In the genomic region with DNA sequence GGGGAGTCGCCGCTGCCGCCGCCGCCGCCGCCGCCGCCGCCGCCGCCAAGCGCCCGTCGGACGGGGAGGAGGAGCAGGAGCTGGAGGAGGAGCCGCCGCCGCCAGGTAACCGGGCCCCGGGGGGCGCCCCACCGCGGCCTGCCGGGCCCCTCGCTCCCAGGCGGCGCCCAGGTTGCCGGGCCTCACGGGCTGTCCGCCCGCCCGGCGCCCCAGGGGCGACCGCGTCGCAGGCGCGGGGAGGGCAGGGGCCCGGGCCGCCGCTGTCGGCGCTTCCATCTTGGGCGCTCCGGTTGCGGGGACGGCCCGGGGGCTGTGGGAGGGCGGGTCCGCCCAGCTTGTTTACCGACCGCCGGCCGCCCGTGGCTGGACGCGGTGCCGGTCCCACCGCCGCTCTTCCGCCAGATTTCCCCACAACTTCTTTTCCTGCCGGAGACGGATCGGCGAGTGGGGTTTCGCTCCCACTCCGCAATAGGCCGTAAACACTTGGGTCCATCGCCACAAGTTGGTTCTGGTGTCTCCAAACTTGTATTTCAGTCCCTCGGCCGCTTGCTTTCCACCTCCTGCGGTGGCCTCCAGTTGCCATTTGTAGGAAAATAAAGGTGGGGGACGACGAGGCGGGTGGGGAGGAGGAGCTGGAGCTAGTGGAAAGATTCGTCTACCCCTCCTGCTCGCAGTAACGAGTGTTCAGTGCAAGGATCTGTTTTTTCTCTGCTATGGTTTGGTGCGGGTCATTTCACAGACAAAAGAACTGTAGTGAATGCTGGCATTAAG, we compare ENCODE assay signal across 8 cellular contexts. TPM values are rescaled to one million over a fixed set of nuclear protein-coding genes. Genes with fewer than 3 reads are reported as not detected.
DNase-seq lines count a peak whose midpoint lies in the region; ATAC-seq and TF ChIP-seq lines count a peak whose summit lies in the region.

No MANE protein-coding gene starts in this region.

- H3K4me3 ChIP-seq in LNCaP clone FGC (ENCODE audit: low read depth, low read length) (peak overlapping the region; percentile 67), mesodermal cell (ENCODE audit: extremely low read depth, insufficient read depth, low read length, poor library complexity, severe bottlenecking) (peak overlapping the region; percentile 91)
- peak overlapping the region; percentile 81 for H3K4me3 ChIP-seq in effector memory CD4-positive, alpha-beta T cell (ENCODE audit: insufficient read depth, low read depth, low read length, poor library complexity, severe bottlenecking)

- no peaks in the 10 kb centered on the region for H3K27me3 ChIP-seq in effector memory CD4-positive, alpha-beta T cell (replicated peaks; ENCODE audit: control insufficient read depth, insufficient read depth, low read length, poor library complexity, severe bottlenecking)

- no peak for TF ChIP-seq CTCF in LNCaP clone FGC (IDR thresholded peaks at IDR 0.05; ENCODE audit: control insufficient read depth, extremely low read depth, insufficient read depth)

- H3K36me3 ChIP-seq in effector memory CD4-positive, alpha-beta T cell (ENCODE audit: control insufficient read depth, insufficient read depth, low read length): no peaks in the 10 kb centered on the region
- H3K36me3 ChIP-seq in mesodermal cell (ENCODE audit: control insufficient read depth, insufficient read depth, low read length): peaks cover 12% of the 10 kb centered on the region

- peaks cover 7% of the 10 kb centered on the region for H3K4me1 ChIP-seq in effector memory CD4-positive, alpha-beta T cell (ENCODE audit: control insufficient read depth, insufficient read depth, low read length, poor library complexity, severe bottlenecking)
- peaks cover 3% of the 10 kb centered on the region for H3K4me1 ChIP-seq in mesodermal cell (ENCODE audit: control insufficient read depth, insufficient read depth, low read length, poor library complexity, severe bottlenecking)

- peak; percentile 32 for ATAC-seq in GM21786 (IDR thresholded peaks at IDR 0.05; ENCODE audit: unreplicated experiment)
- no peak for ATAC-seq in HG02588 (IDR thresholded peaks at IDR 0.05; ENCODE audit: unreplicated experiment)

- peak; percentile 58 for DNase-seq in G401 (ENCODE audit: low spot score)
- no peak for DNase-seq in LNCaP clone FGC (ENCODE audit: low read depth)
- peak; percentile 28 to 33 for DNase-seq in activated CD4-positive, alpha-beta T cell treated with anti-CD3 and anti-CD28 coated beads, Interleukin-2, amount 50 U/mL, for 4 hours
- DNase-seq in effector memory CD4-positive, alpha-beta T cell: peak in 2 of 3 donors; percentile 10 to 23
- DNase-seq in stimulated activated CD8-positive, alpha-beta memory T cell treated with anti-CD3 and anti-CD28 coated beads, Interleukin-7, amount 100 ng/mL, for 4 hours (ENCODE audit: low read depth in 2 of 2): peak; percentile 8 to 20

- no peaks in the 10 kb centered on the region for H3K9me3 ChIP-seq in effector memory CD4-positive, alpha-beta T cell (ENCODE audit: control insufficient read depth, low read length)
- no peaks in the 10 kb centered on the region for H3K9me3 ChIP-seq in mesodermal cell (ENCODE audit: control insufficient read depth, low read length)

- H3K27ac ChIP-seq in effector memory CD4-positive, alpha-beta T cell (ENCODE audit: insufficient read depth, low read length, poor library complexity, severe bottlenecking): peak overlapping the region; percentile 94
- H3K27ac ChIP-seq in mesodermal cell (ENCODE audit: low read depth, low read length, severe bottlenecking): peak overlapping the region; percentile 93

- WGBS in mesodermal cell (ENCODE audit: insufficient coverage in 2 of 2), 2 experiments: 0% methylated on average over 46 to 64 of the region's 81 CpGs

- in situ Hi-C loops in G401 (cut with HindIII; ENCODE audit: low sequenced_read_pairs): no loop called here

RNA-seq across cellular contexts. Expression of a gene that starts 24.6 kb away (rescaled TPM):
- total RNA-seq in G401 (2014; rRNA removed; shearing (Covaris generic)): 15.0 and 17.3 TPM in 2 replicates
- polyA plus RNA-seq in mesodermal cell (2013, experiment 1 of 2): 19.0 TPM
- 18.6 TPM for polyA plus RNA-seq in mesodermal cell (2013, experiment 2 of 2)
